In the genomic region with DNA sequence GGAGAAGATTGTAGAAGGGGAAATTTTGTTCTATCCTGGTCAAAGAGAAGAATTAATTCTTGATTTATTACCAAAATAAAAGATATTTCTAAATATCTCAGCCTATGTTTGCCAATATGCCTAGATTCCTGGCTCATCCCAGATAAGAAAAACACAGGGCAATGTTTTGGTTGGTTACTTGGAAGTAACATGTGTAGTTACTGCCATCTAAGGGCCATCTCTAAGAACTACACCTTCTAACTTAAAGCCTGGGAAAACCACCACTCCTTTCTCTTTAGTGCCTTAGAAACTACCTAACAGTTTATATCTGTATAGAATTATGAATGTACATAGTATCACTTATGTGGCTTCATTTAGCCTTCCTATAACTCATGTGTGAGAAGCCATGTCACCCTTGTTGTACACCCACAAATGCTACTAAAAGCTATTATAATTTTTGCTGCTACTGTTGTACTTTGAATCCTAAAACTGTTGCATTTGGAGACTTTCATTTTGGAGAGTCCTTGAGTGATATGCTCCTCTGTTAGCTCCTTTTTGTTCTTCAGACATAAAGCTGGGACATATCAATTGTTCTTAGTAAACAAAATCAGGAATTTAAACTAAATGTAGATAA, we compare ENCODE assay signal across 8 cellular contexts. TPM values are rescaled to one million over a fixed set of nuclear protein-coding genes. Genes with fewer than 3 reads are reported as not detected.
DNase-seq lines count a peak whose midpoint lies in the region; ATAC-seq and TF ChIP-seq lines count a peak whose summit lies in the region.

No MANE protein-coding gene starts in this region.

- H3K4me3 ChIP-seq in GM12864 (ENCODE audit: low read depth, low read length): no peak overlapping the region

- DNase-seq in GM12864 (ENCODE audit: low read depth) (peak; percentile 52), NCI-H2107 (lab: John Stamatoyannopoulos, UW) (peak; percentile 16), WTC11 (ENCODE audit: low spot score) (no peak), globus pallidus (ENCODE audit: low spot score) (peak; percentile 60), progenitor cell of endocrine pancreas (ENCODE audit: low spot score, unreplicated experiment) (no peak)

- H3K4me1 Mint-ChIP-seq in WTC11 (peaks cover 12% of the 10 kb centered on the region), progenitor cell of endocrine pancreas (ENCODE audit: low read depth) (peaks cover 6% of the 10 kb centered on the region)

- H3K36me3 Mint-ChIP-seq in WTC11 (no peaks in the 10 kb centered on the region), progenitor cell of endocrine pancreas (ENCODE audit: insufficient read depth) (no peaks in the 10 kb centered on the region)

- H3K4me3 Mint-ChIP-seq in WTC11 (no peak overlapping the region), progenitor cell of endocrine pancreas (ENCODE audit: low read depth) (no peak overlapping the region)

- CTCF ChIA-PET in WTC11 (lab: Charles Lee): interaction anchor here (0.7 to 1.9 kb wide), 13 partner anchors 13 to 868 kb away, joined by 3 to 18 read pairs (median 5); no protein-coding TSS in a partner anchor

- POLR2A ChIA-PET in WTC11 (lab: Charles Lee): no interaction called here

- peak; percentile 84 for TF ChIP-seq CTCF in 22Rv1 (IDR thresholded peaks at IDR 0.05)
- TF ChIP-seq CTCF in GM12864 (IDR thresholded peaks at IDR 0.05; ENCODE audit: low read depth, low read length, missing control alignments): peak; percentile 66
- peak; percentile 66 for TF ChIP-seq CTCF in WTC11 (IDR thresholded peaks at IDR 0.05)
- TF ChIP-seq CTCF in progenitor cell of endocrine pancreas (IDR thresholded peaks at IDR 0.05; ENCODE audit: unreplicated experiment): peak; percentile 75

- ATAC-seq in WTC11: peak; percentile 74
- ATAC-seq in HG02588 (IDR thresholded peaks at IDR 0.05; ENCODE audit: unreplicated experiment): no peak
- ATAC-seq in HG03439 (IDR thresholded peaks at IDR 0.05; ENCODE audit: unreplicated experiment): no peak

- H3K9me3 Mint-ChIP-seq in WTC11: no peaks in the 10 kb centered on the region
- no peaks in the 10 kb centered on the region for H3K9me3 Mint-ChIP-seq in progenitor cell of endocrine pancreas (ENCODE audit: low read depth)

- peak overlapping the region; percentile 38; the same call in 1 of the 2 replicates for H3K27ac Mint-ChIP-seq in WTC11
- no peak overlapping the region for H3K27ac Mint-ChIP-seq in progenitor cell of endocrine pancreas

- no peaks in the 10 kb centered on the region for H3K27me3 Mint-ChIP-seq in WTC11 (ENCODE audit: low read depth)
- no peaks in the 10 kb centered on the region for H3K27me3 Mint-ChIP-seq in progenitor cell of endocrine pancreas

- H3K27ac ChIP-seq in 22Rv1: no peak overlapping the region

TF ChIP-seq in WTC11, 78 proteins besides CTCF, POLR2A, EP300 and RAD21:
- no peak for TF ChIP-seq TP53 (CRISPR knock-in tag; IDR thresholded peaks at IDR 0.05)
- TF ChIP-seq, protein P1, sequence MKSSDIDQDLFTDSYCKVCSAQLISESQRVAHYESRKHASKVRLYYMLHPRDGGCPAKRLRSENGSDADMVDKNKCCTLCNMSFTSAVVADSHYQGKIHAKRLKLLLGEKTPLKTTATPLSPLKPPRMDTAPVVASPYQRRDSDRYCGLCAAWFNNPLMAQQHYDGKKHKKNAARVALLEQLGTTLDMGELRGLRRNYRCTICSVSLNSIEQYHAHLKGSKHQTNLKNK (CRISPR knock-in tag; IDR thresholded peaks at IDR 0.05): no peak

RNA-seq across cellular contexts. Expression of a gene that starts 4.5 kb away (rescaled TPM):
- total RNA-seq in WTC11 (2021): 1.1 to 1.6 TPM (median 1.4 TPM) in 3 replicates
- total RNA-seq in progenitor cell of endocrine pancreas: 2.0 and 2.1 TPM in 2 replicates

Comparison
In these comparisons a context has a peak if more than half of its experiments do, and no peak if none do; other contexts are left out.
1. DNase-seq: peak in GM12864 (single experiment), NCI-H2107 (single experiment) and globus pallidus (single experiment); none in WTC11 (single experiment) and progenitor cell of endocrine pancreas (single experiment).
2. Peak in every context shown above with its lines, with median percentiles within 50 percentile points of each other: CTCF ChIP-seq.